Comparison of ENCODE assay signal across 9 cellular contexts in genomic region chr17:54899721-54900456, GRCh38. TPM values are rescaled to one million over a fixed set of nuclear protein-coding genes. Genes with fewer than 3 reads are reported as not detected.
DNase-seq lines count a peak whose midpoint lies in the region; ATAC-seq and TF ChIP-seq lines count a peak whose summit lies in the region.
"Had no signal": no experiment of that assay in that cellular context is flagged by ENCODE, and none has a peak within 500 bp of the region (broad histone marks: within the 10 kb centered on the region; RNA-seq: fewer than 3 reads in every experiment).

No MANE protein-coding gene starts in this region.

- 32% methylated on average over 18 of the region's 18 CpGs for WGBS in liver

- peak overlapping the region; percentile 9; the same call in 1 of the 2 replicates for H3K4me3 ChIP-seq in GM08714 (ENCODE audit: low read length)
- H3K4me3 ChIP-seq in liver (ENCODE audit: low read depth in 1 of 3, low read length in 3 of 3) = peak overlapping the region in 2 of 3 donors; percentile 57 to 79

- peaks cover 9% of the 10 kb centered on the region for H3K4me1 Mint-ChIP-seq in activated CD8-positive, alpha-beta T cell treated with anti-CD3 and anti-CD28 coated beads, Interleukin-2, amount 10 ng/mL, durations not matched to agents 7 days and 5 days (ENCODE audit: low read depth)

- H3K4me1 ChIP-seq in liver (ENCODE audit: control insufficient read depth in 4 of 4, insufficient read depth in 4 of 4, low read length in 3 of 4) = peaks cover 0 to 16% (median 12%) of the 10 kb centered on the region in 4 donors

- ATAC-seq in activated CD8-positive, alpha-beta T cell treated with anti-CD3 and anti-CD28 coated beads, Interleukin-2, amount 10 ng/mL, durations not matched to agents 7 days and 5 days = no peak
- ATAC-seq in HG03432 (IDR thresholded peaks at IDR 0.05; ENCODE audit: unreplicated experiment) = no peak
- ATAC-seq in HG03097 (IDR thresholded peaks at IDR 0.05; ENCODE audit: low FRiP score, unreplicated experiment) = no peak

- H3K9me3 Mint-ChIP-seq in activated CD8-positive, alpha-beta T cell treated with anti-CD3 and anti-CD28 coated beads, Interleukin-2, amount 10 ng/mL, durations not matched to agents 7 days and 5 days (ENCODE audit: insufficient read depth) = no peaks in the 10 kb centered on the region

- H3K36me3 Mint-ChIP-seq in activated CD8-positive, alpha-beta T cell treated with anti-CD3 and anti-CD28 coated beads, Interleukin-2, amount 10 ng/mL, durations not matched to agents 7 days and 5 days (ENCODE audit: low read depth) = no peaks in the 10 kb centered on the region

- no peaks in the 10 kb centered on the region for H3K9me3 ChIP-seq in liver (ENCODE audit: control insufficient read depth in 4 of 4, low read length in 3 of 4)
- H3K9me3 ChIP-seq: mucosa of descending colon had no signal

- TF ChIP-seq RAD21 in liver (IDR thresholded peaks at IDR 0.05) = no peak

- no peak overlapping the region for H3K27ac Mint-ChIP-seq in activated CD8-positive, alpha-beta T cell treated with anti-CD3 and anti-CD28 coated beads, Interleukin-2, amount 10 ng/mL, durations not matched to agents 7 days and 5 days

- peaks cover 32% of the 10 kb centered on the region for H3K27me3 Mint-ChIP-seq in activated CD8-positive, alpha-beta T cell treated with anti-CD3 and anti-CD28 coated beads, Interleukin-2, amount 10 ng/mL, durations not matched to agents 7 days and 5 days (ENCODE audit: low read depth)

- H3K27me3 ChIP-seq in liver (ENCODE audit: control insufficient read depth in 4 of 4, insufficient read depth in 4 of 4, low read length in 3 of 4) = no peaks in the 10 kb centered on the region

- no peaks in the 10 kb centered on the region for H3K36me3 ChIP-seq in liver (ENCODE audit: control insufficient read depth in 4 of 4, insufficient read depth in 3 of 4, low read depth in 1 of 4, low read length in 3 of 4)

- CTCF ChIA-PET in activated CD8-positive, alpha-beta T cell treated with anti-CD3 and anti-CD28 coated beads, Interleukin-2, amount 10 ng/mL, durations not matched to agents 7 days and 5 days (lab: Charles Lee) = no interaction called here

- in situ Hi-C loops in KBM-7 (cut with MboI; ENCODE audit: low pct_unique_long_range_greater_than_20kb, low sequenced_read_pairs) = no loop called here

- no peak for TF ChIP-seq CTCF in liver (IDR thresholded peaks at IDR 0.05; ENCODE audit: low read depth, low read length, missing input control)

- peak overlapping the region; percentile 19 for H3K4me3 Mint-ChIP-seq in activated CD8-positive, alpha-beta T cell treated with anti-CD3 and anti-CD28 coated beads, Interleukin-2, amount 10 ng/mL, durations not matched to agents 7 days and 5 days

- peak; percentile 13 for DNase-seq in KBM-7
- DNase-seq in activated CD8-positive, alpha-beta T cell treated with anti-CD3 and anti-CD28 coated beads, Interleukin-2, amount 10 ng/mL, durations not matched to agents 7 days and 5 days = no peak
- no peak for DNase-seq in activated CD4-positive, alpha-beta T cell treated with anti-CD3 and anti-CD28 coated beads for 4 hours
- DNase-seq in activated effector memory CD4-positive, alpha-beta T cell treated with Interleukin-2 at 50 U/mL for 16 hours = no peak

- POLR2A ChIA-PET in activated CD8-positive, alpha-beta T cell treated with anti-CD3 and anti-CD28 coated beads, Interleukin-2, amount 10 ng/mL, durations not matched to agents 7 days and 5 days (lab: Charles Lee) = no interaction called here

- no peak overlapping the region for H3K9ac ChIP-seq in liver (ENCODE audit: low read depth in 1 of 2, low read length in 2 of 2)

- peak overlapping the region; percentile 13 to 83 for H3K27ac ChIP-seq in liver (ENCODE audit: low read depth in 1 of 2, low read length in 2 of 2)

TF ChIP-seq in liver, 16 proteins besides CTCF, POLR2A, EP300 and RAD21:
- TF ChIP-seq ATF3 (IDR thresholded peaks at IDR 0.05) (no peak), REST (IDR thresholded peaks at IDR 0.05) (no peak), RXRA (IDR thresholded peaks at IDR 0.05) (no peak), GABPA (IDR thresholded peaks at IDR 0.05 in 1 of 2, conservative IDR thresholded peaks at IDR 0.05 in 1 of 2) (no peak), FOXA2 (IDR thresholded peaks at IDR 0.05) (no peak), TAF1 (conservative IDR thresholded peaks at IDR 0.05) (no peak), HNF4G (IDR thresholded peaks at IDR 0.05) (no peak)

RNA-seq across cellular contexts. Expression of gene TOM1L1, which starts 0.8 kb away (rescaled TPM):
- total RNA-seq in activated CD8-positive, alpha-beta T cell treated with anti-CD3 and anti-CD28 coated beads, Interleukin-2, amount 10 ng/mL, durations not matched to agents 7 days and 5 days = not detected
- 100 to 1,000 TPM in 1 of 2 donors, 10 to 100 TPM in 1; 21.4 to 119 TPM for total RNA-seq in liver
- polyA plus RNA-seq in liver = 10 to 100 TPM; 28.0 to 39.8 TPM

Comparison
In these comparisons a context has a peak if more than half of its experiments do, and no peak if none do; other contexts are left out.
1. RNA of gene TOM1L1, which starts 0.8 kb away (total RNA-seq): 21.4 to 119 TPM in liver; not detected in activated CD8-positive, alpha-beta T cell treated with anti-CD3 and anti-CD28 coated beads, Interleukin-2, amount 10 ng/mL, durations not matched to agents 7 days and 5 days; every median in the first group is over 10 times any median in the second.